ENCODE assay signal across 36 cellular contexts in the genomic region with DNA sequence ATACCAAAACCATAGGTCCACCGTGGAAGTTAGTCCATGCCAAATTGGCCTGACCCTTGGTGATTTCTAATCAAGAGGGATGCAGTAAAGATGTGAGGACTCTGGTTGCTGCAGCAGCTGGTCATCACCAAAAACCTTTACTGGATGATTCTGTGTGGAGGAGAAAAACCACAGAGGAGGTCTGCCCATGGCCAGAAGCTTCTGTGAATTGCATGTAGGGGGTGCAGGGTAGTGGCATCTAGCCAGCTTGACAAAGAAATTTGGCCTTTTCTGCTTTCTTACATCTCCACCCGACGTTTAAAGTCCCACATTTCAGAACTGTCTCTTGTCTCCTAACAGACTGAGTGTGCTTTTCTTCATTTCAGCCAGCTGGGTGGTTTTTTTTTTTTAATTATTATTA.
"Had no signal": no experiment of that assay in that cellular context is flagged by ENCODE, and none has a peak within 500 bp of the region (broad histone marks: within the 10 kb centered on the region; RNA-seq: fewer than 3 reads in every experiment).

No MANE protein-coding gene starts in this region.

- H3K9me3 ChIP-seq: MG63 had no signal

- H3K36me3 ChIP-seq: MG63 had no signal

- H3K27me3 ChIP-seq: MG63 had no signal

- H3K27ac ChIP-seq: KMS-11 had no signal

- H3K4me3 ChIP-seq: MG63 had no signal

- DNase-seq: Karpas-422, Kasumi-1, MG63, MM.1S, MV-4-11, NCI-H1048, NCI-H1092, NCI-H1092 treated with DMSO at 0.1 percent for 48 hours, NCI-H1105, NCI-H1105 treated with DMSO at 0.1 percent for 48 hours, NCI-H1417, NCI-H1417 treated with DMSO at 0.1 percent for 48 hours, NCI-H1436, NCI-H1436 treated with DMSO at 0.1 percent for 48 hours, NCI-H146, NCI-H1694, NCI-H1694 treated with DMSO at 0.1 percent for 48 hours, NCI-H187, NCI-H187 treated with DMSO at 0.1 percent for 48 hours, NCI-H1930, NCI-H2029, NCI-H2029 treated with DMSO at 0.1 percent for 48 hours, NCI-H2081, NCI-H2081 treated with DMSO at 0.1 percent for 48 hours, NCI-H2107, NCI-H2171, NCI-H2171 treated with DMSO at 0.1 percent for 48 hours, NCI-H2227 treated with DMSO at 0.1 percent for 48 hours, NCI-H226, NCI-H345, NCI-H446, NCI-H446 treated with DMSO at 0.1 percent for 48 hours, NCI-H510A, NCI-H510A treated with DMSO at 0.1 percent for 48 hours, NCI-H524 had no signal
